1 cellular context compared by ENCODE assay signal in the genomic region with DNA sequence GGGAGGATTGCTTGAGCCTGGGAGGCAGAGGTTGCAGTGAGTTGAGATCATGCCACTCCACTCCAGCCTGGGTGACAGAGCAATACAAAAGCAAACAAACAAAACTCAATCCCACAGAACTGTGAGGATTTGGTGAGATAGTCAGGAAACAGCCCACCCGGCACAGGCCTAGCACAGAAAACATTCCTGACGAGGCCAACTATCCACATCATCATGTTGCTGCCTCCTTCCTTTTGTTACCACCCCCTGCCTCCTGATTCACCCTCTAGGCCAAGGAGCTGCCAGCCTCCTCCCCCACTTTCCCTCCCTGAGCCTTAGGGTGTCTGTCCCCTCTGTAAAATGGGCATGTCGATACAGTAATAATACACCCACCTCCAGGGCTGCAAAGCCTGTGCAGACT.
TF ChIP-seq lines count a peak whose summit lies in the region.

No MANE protein-coding gene starts in this region.

TF ChIP-seq in endothelial cell of umbilical vein, 7 proteins besides CTCF, POLR2A, EP300 and RAD21:
- TF ChIP-seq POLR2AphosphoS5 (IDR thresholded peaks at IDR 0.05; ENCODE audit: insufficient read depth, low read depth, low read length): no peak
- TF ChIP-seq, protein P1, sequence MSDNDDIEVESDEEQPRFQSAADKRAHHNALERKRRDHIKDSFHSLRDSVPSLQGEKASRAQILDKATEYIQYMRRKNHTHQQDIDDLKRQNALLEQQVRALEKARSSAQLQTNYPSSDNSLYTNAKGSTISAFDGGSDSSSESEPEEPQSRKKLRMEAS (IDR thresholded peaks at IDR 0.05; ENCODE audit: insufficient read depth, insufficient read length): no peak
- TF ChIP-seq FOS (IDR thresholded peaks at IDR 0.05; ENCODE audit: borderline replicate concordance, insufficient read depth, low read length): no peak
- no peak for TF ChIP-seq JUN (IDR thresholded peaks at IDR 0.05; ENCODE audit: borderline replicate concordance, insufficient read depth, insufficient read length, low read depth)
- TF ChIP-seq EZH2 (IDR thresholded peaks at IDR 0.05; ENCODE audit: borderline replicate concordance, low read depth, low read length, severe bottlenecking): no peak
- TF ChIP-seq MYC (IDR thresholded peaks at IDR 0.05; ENCODE audit: low read depth, low read length): no peak
- TF ChIP-seq GATA2 (IDR thresholded peaks at IDR 0.05; ENCODE audit: insufficient read depth, insufficient read length, low read depth, low read length): no peak
